Comparison of ENCODE assay signal across 8 cellular contexts in the genomic region with DNA sequence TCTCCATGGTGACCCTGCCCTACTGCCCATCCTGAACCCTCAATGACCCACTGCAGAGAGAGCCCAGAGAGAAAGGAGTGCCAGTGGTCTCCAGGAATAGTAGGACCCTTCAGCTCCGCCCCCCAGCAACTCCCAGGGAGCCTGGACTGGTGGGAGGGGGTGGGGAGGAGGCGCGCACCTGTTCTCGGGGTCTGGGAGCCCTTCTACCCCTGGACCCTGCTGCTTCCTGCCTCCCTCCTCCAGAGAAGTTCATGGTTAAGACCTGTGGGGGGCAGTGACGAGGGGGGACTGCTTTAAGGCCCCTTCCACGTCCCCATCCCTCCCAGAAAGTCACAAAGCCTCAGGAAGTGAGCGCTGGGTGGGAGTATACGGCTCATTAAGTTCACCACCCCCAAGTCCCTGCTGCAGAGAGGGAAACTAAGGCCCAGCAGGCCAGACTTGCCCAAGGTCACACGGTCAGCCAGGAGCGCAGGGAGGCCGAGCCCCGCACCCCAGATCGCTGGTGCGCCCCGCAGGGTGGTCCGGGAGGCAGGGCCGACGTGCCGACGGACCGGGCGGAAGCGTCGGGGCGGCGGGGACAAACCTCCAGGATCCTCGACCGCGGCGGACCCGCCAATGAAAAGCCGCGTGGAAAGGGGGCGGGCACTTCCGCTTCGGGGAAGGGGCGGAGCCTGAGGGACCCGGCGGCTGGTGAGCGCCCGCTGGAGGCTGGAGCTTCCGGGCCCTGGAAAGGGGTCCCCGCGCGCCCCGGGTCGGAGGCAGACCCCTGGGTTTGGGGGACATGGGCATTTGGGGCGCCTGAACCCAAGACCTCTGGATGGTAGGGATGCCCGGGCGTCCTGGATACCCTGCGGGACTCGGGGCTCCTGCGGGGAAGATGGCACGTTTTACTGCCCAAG. TPM values are rescaled to one million over a fixed set of nuclear protein-coding genes. Genes with fewer than 3 reads are reported as not detected.
DNase-seq lines count a peak whose midpoint lies in the region; ATAC-seq and TF ChIP-seq lines count a peak whose summit lies in the region.

A gene with protein sequence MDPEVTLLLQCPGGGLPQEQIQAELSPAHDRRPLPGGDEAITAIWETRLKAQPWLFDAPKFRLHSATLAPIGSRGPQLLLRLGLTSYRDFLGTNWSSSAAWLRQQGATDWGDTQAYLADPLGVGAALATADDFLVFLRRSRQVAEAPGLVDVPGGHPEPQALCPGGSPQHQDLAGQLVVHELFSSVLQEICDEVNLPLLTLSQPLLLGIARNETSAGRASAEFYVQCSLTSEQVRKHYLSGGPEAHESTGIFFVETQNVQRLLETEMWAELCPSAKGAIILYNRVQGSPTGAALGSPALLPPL (plus strand): TSS at position 667 of the 899 bp plus-strand sequence. CDS start 379 bp downstream, outside the sequence.
A gene with protein sequence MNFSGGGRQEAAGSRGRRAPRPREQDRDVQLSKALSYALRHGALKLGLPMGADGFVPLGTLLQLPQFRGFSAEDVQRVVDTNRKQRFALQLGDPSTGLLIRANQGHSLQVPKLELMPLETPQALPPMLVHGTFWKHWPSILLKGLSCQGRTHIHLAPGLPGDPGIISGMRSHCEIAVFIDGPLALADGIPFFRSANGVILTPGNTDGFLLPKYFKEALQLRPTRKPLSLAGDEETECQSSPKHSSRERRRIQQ (minus strand): TSS at position 579 of the 899 bp plus-strand sequence. CDS start 326 bp downstream, at position 253.

- TF ChIP-seq CTCF in AG09319 (IDR thresholded peaks at IDR 0.05; ENCODE audit: low read depth, low read length), result peak; percentile 32
- peak; percentile 21 for TF ChIP-seq CTCF in OCI-LY1 (IDR thresholded peaks at IDR 0.05; ENCODE audit: low read length)
- TF ChIP-seq CTCF in epithelial cell of esophagus (IDR thresholded peaks at IDR 0.05; ENCODE audit: insufficient read depth, low read depth, low read length, missing control alignments), result peak; percentile 44
- no peak for TF ChIP-seq CTCF in mucosa of descending colon (IDR thresholded peaks at IDR 0.05)

- no peak within 1 kb of the TSS for H2AFZ ChIP-seq in OCI-LY1 (ENCODE audit: low read length)

- TF ChIP-seq POLR2A in GM19099 (IDR thresholded peaks at IDR 0.05; ENCODE audit: extremely low read depth, insufficient read length, low read depth), result peak; percentile 74

- H3K4me3 ChIP-seq in OCI-LY1 (ENCODE audit: low read depth, low read length, poor library complexity, severe bottlenecking) (peak within 1 kb of the TSS; percentile 90), epithelial cell of esophagus (ENCODE audit: low read length) (peak within 1 kb of the TSS; percentile 74), mucosa of descending colon (peak within 1 kb of the TSS; percentile 60)

- H3K4me1 ChIP-seq in OCI-LY1 (ENCODE audit: insufficient read depth, low read length, severe bottlenecking) (peaks cover 43% of the 10 kb centered on the region), mucosa of descending colon (ENCODE audit: low read depth) (peaks cover 36% of the 10 kb centered on the region)

- H3K9me3 ChIP-seq in OCI-LY1 (ENCODE audit: low read length) (no peaks in the 10 kb centered on the region), mucosa of descending colon (no peaks in the 10 kb centered on the region)

- H3K9ac ChIP-seq in OCI-LY1 (ENCODE audit: low read length), result peak within 1 kb of the TSS; percentile 99

- H3K9me2 ChIP-seq in OCI-LY1 (ENCODE audit: low read depth, low read length), result no peaks in the 10 kb centered on the region

- H3K4me2 ChIP-seq in OCI-LY1 (ENCODE audit: low read length), result peak within 1 kb of the TSS; percentile 94

- H3K79me2 ChIP-seq in OCI-LY1 (ENCODE audit: insufficient read depth, low read length), result no peaks in the 10 kb centered on the region

- no peaks in the 10 kb centered on the region for H3F3A ChIP-seq in OCI-LY1 (ENCODE audit: insufficient read depth, low read length)

- DNase-seq in AG09319 (ENCODE audit: extremely low read depth, low read depth), result no peak
- peak in 71 of 76 experiments; percentile 42 to 92 (median 78) for DNase-seq in HUDEP-2 (lab: John Stamatoyannopoulos, UW; ENCODE audit: unreplicated experiment in 76 of 76)
- peak; percentile 89 for DNase-seq in activated T-cell treated with anti-CD3 and anti-CD28 coated beads for 1 hour (ENCODE audit: low read depth)
- peak; percentile 83 for DNase-seq in epithelial cell of esophagus (ENCODE audit: low read depth)
- peak; percentile 95 to 96 (median 95) for DNase-seq in mucosa of descending colon
- peak; percentile 86 to 87 for DNase-seq in stimulated activated CD8-positive, alpha-beta memory T cell treated with anti-CD3 and anti-CD28 coated beads, Interleukin-4, amount 100 ng/mL, for 1 hour (ENCODE audit: low read depth in 2 of 2, low spot score in 1 of 2)

- peaks cover 26% of the 10 kb centered on the region for H3K36me3 ChIP-seq in OCI-LY1 (ENCODE audit: insufficient read depth, low read length)
- H3K36me3 ChIP-seq in mucosa of descending colon (ENCODE audit: low read depth), result no peaks in the 10 kb centered on the region

- peak within 1 kb of the TSS; percentile 74 for H3K27ac ChIP-seq in OCI-LY1 (ENCODE audit: low read depth, low read length, poor library complexity, severe bottlenecking)

- intact Hi-C loops in mucosa of descending colon (cut with DNase I, micrococcal nuclease), result no loop called here

- ATAC-seq in mucosa of descending colon, result peak; percentile 86

- no peaks in the 10 kb centered on the region for H3K27me3 ChIP-seq in OCI-LY1 (ENCODE audit: insufficient read depth, low read length)

- H4K20me1 ChIP-seq in OCI-LY1 (ENCODE audit: insufficient read depth, low read length), result no peaks in the 10 kb centered on the region

RNA-seq across cellular contexts. Expression of the first gene that starts in this region (rescaled TPM):
- total RNA-seq in mucosa of descending colon, result 100 to 1,000 TPM in 2 of 3 donors, 10 to 100 TPM in 1; 81.6 to 137 (median 119) TPM

RNA-seq across cellular contexts. Expression of the second gene that starts in this region (rescaled TPM):
- 10 to 100 TPM; 50.6 to 55.1 (median 53.1) TPM for total RNA-seq in mucosa of descending colon
